In the genomic region with DNA sequence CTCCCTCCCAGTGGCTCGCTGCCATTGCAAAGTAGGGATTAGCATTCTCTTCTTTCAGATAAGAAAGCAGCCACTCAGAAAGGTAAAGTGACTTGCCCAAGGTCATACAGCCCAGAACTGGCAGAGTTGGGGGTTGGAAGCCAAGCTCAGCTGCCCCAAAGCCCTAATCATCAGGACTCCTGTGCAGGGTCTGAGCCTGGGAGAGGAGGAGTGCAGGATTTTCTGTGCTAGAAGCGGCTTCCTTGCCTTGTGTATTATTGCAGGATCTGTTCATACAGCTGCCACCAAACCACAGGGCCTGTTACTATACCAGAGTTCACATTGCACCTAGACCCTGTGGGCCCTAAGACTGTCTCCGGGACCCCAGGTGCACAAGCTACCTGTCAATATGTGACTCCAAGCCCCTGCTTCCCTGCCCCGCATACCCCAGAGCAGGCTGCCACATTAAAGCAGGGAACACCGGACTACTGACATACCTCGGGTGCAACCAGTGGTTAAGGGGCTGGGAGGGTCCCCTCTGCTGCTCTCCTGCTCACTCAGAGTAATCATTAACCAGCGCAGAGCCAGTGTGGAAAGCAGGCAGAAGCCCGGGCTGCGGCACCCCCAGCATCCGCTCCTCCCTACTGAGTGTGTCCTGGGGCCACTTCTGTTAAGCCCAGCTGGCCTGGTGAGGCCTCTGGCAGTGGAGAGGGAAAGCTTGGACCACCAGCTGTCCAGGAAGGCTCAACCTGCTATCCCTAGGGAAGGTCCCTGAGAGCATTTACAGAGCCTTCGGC, we compare ENCODE assay signal across 9 cellular contexts. TPM values are rescaled to one million over a fixed set of nuclear protein-coding genes. Genes with fewer than 3 reads are reported as not detected.
DNase-seq lines count a peak whose midpoint lies in the region; ATAC-seq and TF ChIP-seq lines count a peak whose summit lies in the region.
"Had no signal": no experiment of that assay in that cellular context is flagged by ENCODE, and none has a peak within 500 bp of the region (broad histone marks: within the 10 kb centered on the region; RNA-seq: fewer than 3 reads in every experiment).

No MANE protein-coding gene starts in this region.

- no peak overlapping the region for H4K8ac ChIP-seq in trophoblast cell (ENCODE audit: low read depth, low read length)

- no peak overlapping the region for H3K9ac ChIP-seq in trophoblast cell (ENCODE audit: low read length)

- ATAC-seq in Right ventricle myocardium inferior (peak; percentile 14), HG02759 (IDR thresholded peaks at IDR 0.05; ENCODE audit: unreplicated experiment) (no peak)

- no peaks in the 10 kb centered on the region for H3K9me3 ChIP-seq in cardiac muscle cell (ENCODE audit: low read depth)
- H3K9me3 ChIP-seq in trophoblast cell (ENCODE audit: insufficient read depth, low read depth, low read length), result no peaks in the 10 kb centered on the region

- peak overlapping the region; percentile 16 for H2AK5ac ChIP-seq in trophoblast cell (ENCODE audit: low read length)

- peak overlapping the region; percentile 53 for H2BK12ac ChIP-seq in trophoblast cell (ENCODE audit: low read length)

- no peak overlapping the region for H3K23ac ChIP-seq in trophoblast cell (ENCODE audit: low read length)

- peak overlapping the region; percentile 56 for H2BK120ac ChIP-seq in trophoblast cell (ENCODE audit: insufficient read depth, low read length, poor library complexity)

- H3K27me3 ChIP-seq in cardiac muscle cell (no peaks in the 10 kb centered on the region), trophoblast cell (ENCODE audit: insufficient read depth, low read length) (no peaks in the 10 kb centered on the region)

- no peak overlapping the region for H2AFZ ChIP-seq in trophoblast cell (ENCODE audit: insufficient read depth, low read length, poor library complexity)

- H3K79me1 ChIP-seq in trophoblast cell (ENCODE audit: low read length), result peaks cover 35% of the 10 kb centered on the region

- H3K27ac ChIP-seq in cardiac muscle cell (peak overlapping the region; percentile 98), trophoblast cell (ENCODE audit: low read depth, low read length) (peak overlapping the region; percentile 46)

- H3K4me2 ChIP-seq in trophoblast cell (ENCODE audit: low read length), result no peak overlapping the region

- peaks cover 11% of the 10 kb centered on the region for H3K79me2 ChIP-seq in trophoblast cell (ENCODE audit: control insufficient read depth, insufficient read depth, low read length, poor library complexity)

- intact Hi-C loops in Right ventricle myocardium inferior (cut with DNase I), result no loop called here
- intact Hi-C loops in cardiac septum (cut with DNase I), result no loop called here

- H3K36me3 ChIP-seq in cardiac muscle cell, result no peaks in the 10 kb centered on the region
- H3K36me3 ChIP-seq in trophoblast cell (ENCODE audit: control insufficient read depth in 1 of 2, insufficient read depth in 2 of 2, low read length in 2 of 2), result peaks cover 6 to 14% of the 10 kb centered on the region in 2 experiments

- no peak overlapping the region for H4K12ac ChIP-seq in trophoblast cell (ENCODE audit: low read depth, low read length)

- WGBS in trophoblast cell (ENCODE audit: extremely low coverage, insufficient coverage, insufficient read length), result no CpG with 5 or more reads among the region's 11 CpGs

- DNase-seq in Right ventricle myocardium inferior (ENCODE audit: missing footprints), result peak; percentile 55
- no peak for DNase-seq in cardiac septum (ENCODE audit: low spot score)
- no peak for DNase-seq in cardiac muscle cell (ENCODE audit: low read depth in 1 of 2, low spot score in 1 of 2)
- DNase-seq in trophoblast cell, result no peak
- DNase-seq in SW 1271 (lab: John Stamatoyannopoulos, UW), result no peak
- DNase-seq in NCI-H1930 (lab: John Stamatoyannopoulos, UW), result no peak
- no peak for DNase-seq in stimulated activated naive CD4-positive, alpha-beta T cell treated with Interleukin-2 at 50 U/mL for 16 hours (lab: John Stamatoyannopoulos, UW)

- H3K4me3 ChIP-seq in cardiac muscle cell (no peak overlapping the region), trophoblast cell (ENCODE audit: low read depth, low read length) (no peak overlapping the region)

- H3K4me1 ChIP-seq in cardiac muscle cell (ENCODE audit: low read depth), result peaks cover 78% of the 10 kb centered on the region
- H3K4me1 ChIP-seq in trophoblast cell (ENCODE audit: control insufficient read depth in 1 of 2, insufficient read depth in 2 of 2, low read length in 2 of 2), result peaks cover 57 to 62% of the 10 kb centered on the region in 2 experiments

- H2BK5ac ChIP-seq in trophoblast cell (ENCODE audit: low read depth, low read length, poor library complexity), result no peak overlapping the region

- H3K18ac ChIP-seq in trophoblast cell (ENCODE audit: low read length), result peak overlapping the region; percentile 27

- peak overlapping the region; percentile 2 for H3K4ac ChIP-seq in trophoblast cell (ENCODE audit: low read depth, low read length)

- peak overlapping the region; percentile 5 for H3K14ac ChIP-seq in trophoblast cell (ENCODE audit: low read length)

- peak overlapping the region; percentile 67 for H4K91ac ChIP-seq in trophoblast cell (ENCODE audit: low read depth, low read length)

- no peak for TF ChIP-seq CTCF in cardiac muscle cell (IDR thresholded peaks at IDR 0.05; ENCODE audit: low read depth, low read length)

RNA-seq across cellular contexts. Expression of a gene that starts 15.8 kb away (rescaled TPM):
- total RNA-seq in Right ventricle myocardium inferior, result 269 TPM
- total RNA-seq in cardiac septum, result 506 TPM
- 112 and 193 TPM in 2 replicates for total RNA-seq in cardiac muscle cell
- 62.3 and 96.2 TPM in 2 replicates for polyA plus RNA-seq in cardiac muscle cell
- 97.2 and 106 TPM in 2 replicates for polyA plus RNA-seq in trophoblast cell (2013)

RNA-seq across cellular contexts. Expression of a gene that starts 55.5 kb away (rescaled TPM):
- total RNA-seq in Right ventricle myocardium inferior (not detected), cardiac septum (not detected), cardiac muscle cell (not detected in 2 replicates)
- not detected in 2 replicates for polyA plus RNA-seq in cardiac muscle cell
- polyA plus RNA-seq in trophoblast cell (2013), result not detected in 2 replicates
- total RNA-seq: M059J had no signal
